Comparison of ENCODE assay signal across 1 cellular context in the genomic region with DNA sequence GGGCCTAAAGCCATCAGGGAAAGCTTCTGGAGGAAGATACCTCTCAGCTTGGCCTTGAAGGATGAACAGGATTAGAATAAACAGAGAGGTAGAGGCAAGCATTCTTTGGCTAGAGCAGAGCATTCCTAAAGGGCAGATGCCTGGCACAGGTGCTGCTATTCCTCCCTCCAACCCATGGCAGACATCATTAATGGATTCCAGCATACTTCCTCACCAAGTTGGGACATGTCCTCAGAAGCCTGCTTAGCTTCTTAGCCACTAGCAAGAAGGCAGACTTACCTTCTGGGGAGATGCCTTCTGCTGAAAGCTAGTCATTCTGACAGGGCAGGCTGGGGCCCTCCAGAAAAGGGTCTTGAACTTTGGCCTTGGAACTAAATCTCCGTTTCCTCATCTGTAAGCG.
TF ChIP-seq lines count a peak whose summit lies in the region.

No MANE protein-coding gene starts in this region.

TF ChIP-seq in WTC11, 78 proteins besides CTCF, POLR2A, EP300 and RAD21 (continued from another document):
- TF ChIP-seq ZNF281 (CRISPR knock-in tag; IDR thresholded peaks at IDR 0.05): no peak
- no peak for TF ChIP-seq ZNF512 (CRISPR knock-in tag; IDR thresholded peaks at IDR 0.05; ENCODE audit: borderline replicate concordance)
- TF ChIP-seq, protein P1, sequence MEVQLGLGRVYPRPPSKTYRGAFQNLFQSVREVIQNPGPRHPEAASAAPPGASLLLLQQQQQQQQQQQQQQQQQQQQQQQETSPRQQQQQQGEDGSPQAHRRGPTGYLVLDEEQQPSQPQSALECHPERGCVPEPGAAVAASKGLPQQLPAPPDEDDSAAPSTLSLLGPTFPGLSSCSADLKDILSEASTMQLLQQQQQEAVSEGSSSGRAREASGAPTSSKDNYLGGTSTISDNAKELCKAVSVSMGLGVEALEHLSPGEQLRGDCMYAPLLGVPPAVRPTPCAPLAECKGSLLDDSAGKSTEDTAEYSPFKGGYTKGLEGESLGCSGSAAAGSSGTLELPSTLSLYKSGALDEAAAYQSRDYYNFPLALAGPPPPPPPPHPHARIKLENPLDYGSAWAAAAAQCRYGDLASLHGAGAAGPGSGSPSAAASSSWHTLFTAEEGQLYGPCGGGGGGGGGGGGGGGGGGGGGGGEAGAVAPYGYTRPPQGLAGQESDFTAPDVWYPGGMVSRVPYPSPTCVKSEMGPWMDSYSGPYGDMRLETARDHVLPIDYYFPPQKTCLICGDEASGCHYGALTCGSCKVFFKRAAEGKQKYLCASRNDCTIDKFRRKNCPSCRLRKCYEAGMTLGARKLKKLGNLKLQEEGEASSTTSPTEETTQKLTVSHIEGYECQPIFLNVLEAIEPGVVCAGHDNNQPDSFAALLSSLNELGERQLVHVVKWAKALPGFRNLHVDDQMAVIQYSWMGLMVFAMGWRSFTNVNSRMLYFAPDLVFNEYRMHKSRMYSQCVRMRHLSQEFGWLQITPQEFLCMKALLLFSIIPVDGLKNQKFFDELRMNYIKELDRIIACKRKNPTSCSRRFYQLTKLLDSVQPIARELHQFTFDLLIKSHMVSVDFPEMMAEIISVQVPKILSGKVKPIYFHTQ (CRISPR knock-in tag; IDR thresholded peaks at IDR 0.05): no peak
- no peak for TF ChIP-seq ZNF317 (CRISPR knock-in tag; IDR thresholded peaks at IDR 0.05; ENCODE audit: borderline replicate concordance, low read depth)
- no peak for TF ChIP-seq E2F1 (CRISPR knock-in tag; IDR thresholded peaks at IDR 0.05)
TF ChIP-seq in WTC11: peak in this region for 0.
